Comparison of ENCODE assay signal across 8 cellular contexts in the genomic region with DNA sequence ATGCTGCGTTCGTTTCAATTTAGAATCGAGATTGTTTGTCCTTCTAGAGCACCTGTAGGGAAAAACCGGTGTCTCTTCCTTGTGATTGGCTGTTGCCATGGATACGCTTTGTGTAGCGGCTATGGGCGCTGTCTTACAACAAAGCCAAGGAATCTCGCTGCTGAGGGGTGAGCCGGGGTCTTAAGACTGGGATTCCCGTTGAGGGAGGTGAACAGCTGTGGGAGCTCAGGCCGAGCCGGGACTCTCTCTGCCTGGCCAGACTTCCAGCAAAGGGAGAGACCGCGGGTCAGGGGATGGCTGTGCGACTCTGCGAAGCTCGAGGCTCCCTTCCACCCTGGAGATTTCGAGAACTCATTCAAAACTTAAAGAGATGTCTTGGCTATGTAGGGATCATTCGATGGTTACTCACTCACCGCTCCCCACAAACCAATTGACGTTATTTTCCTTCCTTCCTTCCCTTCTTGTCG. TPM values are rescaled to one million over a fixed set of nuclear protein-coding genes. Genes with fewer than 3 reads are reported as not detected.
DNase-seq lines count a peak whose midpoint lies in the region; ATAC-seq and TF ChIP-seq lines count a peak whose summit lies in the region.

A gene with protein sequence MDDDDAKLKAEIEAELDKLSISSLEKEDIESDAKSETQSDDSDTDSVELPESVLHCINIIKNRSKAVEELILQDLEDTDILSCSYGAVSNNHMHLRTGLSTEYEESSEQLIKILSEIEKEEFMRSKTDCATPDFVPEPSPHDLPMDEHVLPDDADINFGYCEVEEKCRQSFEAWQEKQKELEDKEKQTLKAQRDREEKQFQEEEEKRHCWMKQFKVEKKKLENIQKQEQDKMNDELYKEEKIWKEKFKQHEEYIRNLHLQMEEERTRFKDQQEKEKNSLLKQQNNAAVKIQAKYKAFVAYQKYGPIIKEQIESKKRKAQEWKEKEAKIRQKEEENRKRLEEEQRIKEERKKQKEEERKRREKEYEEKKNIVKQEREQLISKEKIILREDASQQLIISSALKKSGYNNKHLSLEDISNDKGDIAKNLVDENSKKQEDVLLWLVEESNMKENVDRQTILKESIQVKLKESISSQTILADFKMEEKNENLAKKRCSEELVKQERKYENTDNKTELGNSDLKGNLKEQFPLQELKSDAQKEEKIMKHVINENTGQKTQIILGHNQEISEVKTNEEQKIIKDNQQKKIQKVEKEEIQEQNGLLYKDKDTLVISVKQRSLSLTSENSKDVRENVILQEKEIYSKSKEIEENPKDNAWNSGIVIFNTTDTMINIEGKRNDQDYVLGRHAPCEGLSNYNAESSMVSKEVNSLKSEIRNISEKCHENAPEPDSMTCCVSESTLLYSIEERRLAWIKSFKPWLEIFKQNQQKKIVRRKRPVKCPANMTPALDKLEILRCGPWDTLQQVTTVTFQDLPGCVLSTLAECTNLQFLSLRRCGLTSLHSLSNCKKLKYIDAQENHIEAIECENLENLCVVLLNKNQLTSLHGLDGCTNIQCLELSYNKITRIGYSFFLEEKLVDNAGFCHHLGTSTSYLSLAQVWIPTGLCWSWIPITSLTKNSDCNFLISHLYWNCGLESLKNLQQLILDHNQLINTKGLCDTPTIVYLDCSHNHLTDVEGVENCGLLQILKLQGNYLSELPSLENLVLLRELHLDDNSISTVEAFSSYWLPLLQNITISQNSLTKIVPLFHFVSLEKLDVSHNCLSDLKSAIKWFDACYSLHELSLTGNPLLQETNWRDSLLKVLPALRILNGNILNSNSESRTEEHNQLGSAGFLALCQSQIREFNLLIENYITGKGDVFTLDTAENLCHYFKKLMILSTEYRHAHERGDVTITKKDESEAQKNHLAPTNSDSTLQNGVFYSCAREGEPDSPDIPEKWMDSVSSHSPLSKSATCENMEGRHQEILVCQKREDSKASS (N-terminal part only) (plus strand): TSS at position 111 of the 467 bp plus-strand sequence. CDS start 1,826 bp downstream, outside the sequence.
A gene (minus strand): TSS at position 37 of the 467 bp plus-strand sequence. CDS start 6,331 bp downstream, outside the sequence.

- no peak for TF ChIP-seq CTCF in activated B cell treated with CpG ODN at 0.5 μM for 24 hours (IDR thresholded peaks at IDR 0.05)
- TF ChIP-seq CTCF in epithelial cell of esophagus (IDR thresholded peaks at IDR 0.05; ENCODE audit: insufficient read depth, low read depth, low read length, missing control alignments), result no peak

- peaks cover 0 to 3% (median 0%) of the 10 kb centered on the region in 5 donors for H3K27me3 ChIP-seq in subcutaneous abdominal adipose tissue (ENCODE audit: control insufficient read depth in 5 of 5, insufficient read depth in 4 of 5, low read length in 5 of 5)

- no peaks in the 10 kb centered on the region for H3K36me3 ChIP-seq in subcutaneous abdominal adipose tissue (ENCODE audit: control insufficient read depth in 5 of 5, insufficient read depth in 5 of 5, low read length in 5 of 5)

- H3K27me3 Mint-ChIP-seq in activated B cell treated with CpG ODN at 0.5 μM for 24 hours (no peaks in the 10 kb centered on the region), memory B cell (peaks cover 3% of the 10 kb centered on the region)

- H3K4me1 ChIP-seq in subcutaneous abdominal adipose tissue (ENCODE audit: control insufficient read depth in 5 of 5, insufficient read depth in 5 of 5, low read length in 5 of 5), result peaks cover 0 to 9% (median 8%) of the 10 kb centered on the region in 5 donors

- H3K4me3 ChIP-seq in epithelial cell of esophagus (ENCODE audit: low read length), result peak within 1 kb of the TSS; percentile 80
- peak within 1 kb of the TSS; percentile 59 to 92 (median 81) for H3K4me3 ChIP-seq in subcutaneous abdominal adipose tissue (ENCODE audit: low read depth in 1 of 5, low read length in 5 of 5)

- ATAC-seq in GM18508 (IDR thresholded peaks at IDR 0.05; ENCODE audit: insufficient read depth, unreplicated experiment) (peak; percentile 97), HG02943 (IDR thresholded peaks at IDR 0.05; ENCODE audit: low read depth, unreplicated experiment) (peak; percentile 93), activated B cell treated with CpG ODN at 0.5 μM for 24 hours (ENCODE audit: low read depth) (no peak), memory B cell (ENCODE audit: low read depth) (peak; percentile 63)

- no peak within 1 kb of the TSS for H3K27ac ChIP-seq in subcutaneous abdominal adipose tissue (ENCODE audit: low read depth, low read length)

- H3K36me3 Mint-ChIP-seq in activated B cell treated with CpG ODN at 0.5 μM for 24 hours (ENCODE audit: low read depth) (no peaks in the 10 kb centered on the region), memory B cell (no peaks in the 10 kb centered on the region)

- DNase-seq in A172 (ENCODE audit: low spot score) (peak; percentile 77), NCI-H2029 treated with DMSO at 0.1 percent for 48 hours (lab: John Stamatoyannopoulos, UW) (peak; percentile 60), activated B cell treated with CpG ODN at 0.5 μM for 24 hours (no peak), epithelial cell of esophagus (ENCODE audit: low read depth) (peak; percentile 90), memory B cell (ENCODE audit: low spot score in 2 of 2) (peak in 1 of 2 donors; percentile 5)

- POLR2A ChIA-PET in activated B cell treated with CpG ODN at 0.5 μM for 24 hours (lab: Charles Lee), result no interaction called here

- intact Hi-C loops in activated B cell treated with CpG ODN at 0.5 μM for 24 hours (cut with micrococcal nuclease), result no loop called here

- peak within 1 kb of the TSS in 3 of 5 donors; percentile 14 to 64 (median 56) for H3K9ac ChIP-seq in subcutaneous abdominal adipose tissue (ENCODE audit: low read length in 5 of 5)

- H3K9me3 Mint-ChIP-seq in activated B cell treated with CpG ODN at 0.5 μM for 24 hours, result no peaks in the 10 kb centered on the region
- H3K9me3 Mint-ChIP-seq in memory B cell, result no peaks in the 10 kb centered on the region

- CTCF ChIA-PET in activated B cell treated with CpG ODN at 0.5 μM for 24 hours (lab: Charles Lee), result no interaction called here

- H3K27ac Mint-ChIP-seq in activated B cell treated with CpG ODN at 0.5 μM for 24 hours (no peak within 1 kb of the TSS), memory B cell (no peak within 1 kb of the TSS)

- peaks cover 6% of the 10 kb centered on the region for H3K4me1 Mint-ChIP-seq in activated B cell treated with CpG ODN at 0.5 μM for 24 hours
- no peaks in the 10 kb centered on the region for H3K4me1 Mint-ChIP-seq in memory B cell

- H3K9me3 ChIP-seq in subcutaneous abdominal adipose tissue (ENCODE audit: control insufficient read depth in 5 of 5, low read length in 5 of 5), result no peaks in the 10 kb centered on the region

- H3K4me3 Mint-ChIP-seq in activated B cell treated with CpG ODN at 0.5 μM for 24 hours (peak within 1 kb of the TSS; percentile 69), memory B cell (peak within 1 kb of the TSS; percentile 77)

RNA-seq across cellular contexts. Expression of the first gene that starts in this region (rescaled TPM):
- 0.38 and 4.4 TPM in 2 replicates for total RNA-seq in A172 (2014; rRNA removed; shearing (Covaris generic))
- total RNA-seq in activated B cell treated with CpG ODN at 0.5 μM for 24 hours, result not detected in 2 replicates

RNA-seq across cellular contexts. Expression of the second gene that starts in this region (rescaled TPM):
- not detected in 2 replicates for total RNA-seq in A172 (2014; rRNA removed; shearing (Covaris generic))
- total RNA-seq in activated B cell treated with CpG ODN at 0.5 μM for 24 hours, result not detected in 2 replicates
